ENCODE assay signal across 1 cellular context in the genomic region with DNA sequence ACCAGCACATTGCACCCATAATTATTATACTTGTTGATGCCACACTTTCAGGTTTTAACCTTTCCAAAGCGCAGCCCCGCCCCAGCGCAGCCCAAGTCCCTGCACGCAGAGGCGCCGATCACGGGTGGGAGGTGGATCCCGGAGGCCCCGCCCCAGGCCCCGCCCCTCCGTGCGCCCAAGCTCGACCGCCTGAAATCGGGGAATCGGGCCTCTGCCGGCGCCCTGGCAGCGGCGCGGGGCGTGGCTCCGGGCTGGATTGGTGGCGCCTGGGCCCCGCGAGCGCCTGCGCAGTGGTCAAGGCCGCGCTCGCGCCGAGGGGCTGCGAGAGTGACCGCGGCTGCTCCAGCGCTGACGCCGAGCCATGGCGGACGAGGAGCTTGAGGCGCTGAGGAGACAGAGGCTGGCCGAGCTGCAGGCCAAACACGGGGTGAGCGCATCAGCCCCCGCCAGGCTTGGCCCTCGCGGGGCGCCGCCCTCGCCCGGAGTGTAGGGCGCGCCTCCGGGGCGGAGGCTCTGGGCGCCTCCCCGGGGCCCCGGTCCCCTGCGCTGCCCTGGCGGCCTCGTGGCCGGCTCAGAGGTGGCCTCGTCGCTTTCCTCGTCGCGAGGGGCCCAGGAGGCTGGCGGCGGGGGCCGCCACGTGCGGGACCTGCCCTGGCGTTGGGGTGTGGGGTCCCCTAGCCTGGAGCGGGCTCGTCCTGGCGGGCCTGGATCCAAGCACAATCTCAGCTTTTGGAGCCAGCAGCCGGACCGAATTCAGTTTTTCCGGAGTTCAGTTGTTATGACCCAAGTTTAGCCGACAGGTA.
TF ChIP-seq lines count a peak whose summit lies in the region.

A gene with protein sequence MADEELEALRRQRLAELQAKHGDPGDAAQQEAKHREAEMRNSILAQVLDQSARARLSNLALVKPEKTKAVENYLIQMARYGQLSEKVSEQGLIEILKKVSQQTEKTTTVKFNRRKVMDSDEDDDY (plus strand): TSS at position 290 of the 803 bp plus-strand sequence. CDS start 72 bp downstream, at position 362.

TF ChIP-seq in liver, 16 proteins besides CTCF, POLR2A, EP300 and RAD21 (continued from another document):
- TF ChIP-seq, protein P1, sequence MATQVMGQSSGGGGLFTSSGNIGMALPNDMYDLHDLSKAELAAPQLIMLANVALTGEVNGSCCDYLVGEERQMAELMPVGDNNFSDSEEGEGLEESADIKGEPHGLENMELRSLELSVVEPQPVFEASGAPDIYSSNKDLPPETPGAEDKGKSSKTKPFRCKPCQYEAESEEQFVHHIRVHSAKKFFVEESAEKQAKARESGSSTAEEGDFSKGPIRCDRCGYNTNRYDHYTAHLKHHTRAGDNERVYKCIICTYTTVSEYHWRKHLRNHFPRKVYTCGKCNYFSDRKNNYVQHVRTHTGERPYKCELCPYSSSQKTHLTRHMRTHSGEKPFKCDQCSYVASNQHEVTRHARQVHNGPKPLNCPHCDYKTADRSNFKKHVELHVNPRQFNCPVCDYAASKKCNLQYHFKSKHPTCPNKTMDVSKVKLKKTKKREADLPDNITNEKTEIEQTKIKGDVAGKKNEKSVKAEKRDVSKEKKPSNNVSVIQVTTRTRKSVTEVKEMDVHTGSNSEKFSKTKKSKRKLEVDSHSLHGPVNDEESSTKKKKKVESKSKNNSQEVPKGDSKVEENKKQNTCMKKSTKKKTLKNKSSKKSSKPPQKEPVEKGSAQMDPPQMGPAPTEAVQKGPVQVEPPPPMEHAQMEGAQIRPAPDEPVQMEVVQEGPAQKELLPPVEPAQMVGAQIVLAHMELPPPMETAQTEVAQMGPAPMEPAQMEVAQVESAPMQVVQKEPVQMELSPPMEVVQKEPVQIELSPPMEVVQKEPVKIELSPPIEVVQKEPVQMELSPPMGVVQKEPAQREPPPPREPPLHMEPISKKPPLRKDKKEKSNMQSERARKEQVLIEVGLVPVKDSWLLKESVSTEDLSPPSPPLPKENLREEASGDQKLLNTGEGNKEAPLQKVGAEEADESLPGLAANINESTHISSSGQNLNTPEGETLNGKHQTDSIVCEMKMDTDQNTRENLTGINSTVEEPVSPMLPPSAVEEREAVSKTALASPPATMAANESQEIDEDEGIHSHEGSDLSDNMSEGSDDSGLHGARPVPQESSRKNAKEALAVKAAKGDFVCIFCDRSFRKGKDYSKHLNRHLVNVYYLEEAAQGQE (IDR thresholded peaks at IDR 0.05) = peak; percentile 39
- TF ChIP-seq, protein P2, sequence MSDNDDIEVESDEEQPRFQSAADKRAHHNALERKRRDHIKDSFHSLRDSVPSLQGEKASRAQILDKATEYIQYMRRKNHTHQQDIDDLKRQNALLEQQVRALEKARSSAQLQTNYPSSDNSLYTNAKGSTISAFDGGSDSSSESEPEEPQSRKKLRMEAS (IDR thresholded peaks at IDR 0.05) = peak; percentile 66
- peak; percentile 54 for TF ChIP-seq SP1 (IDR thresholded peaks at IDR 0.05)
